ENCODE assay signal across 10 cellular contexts in the genomic region with DNA sequence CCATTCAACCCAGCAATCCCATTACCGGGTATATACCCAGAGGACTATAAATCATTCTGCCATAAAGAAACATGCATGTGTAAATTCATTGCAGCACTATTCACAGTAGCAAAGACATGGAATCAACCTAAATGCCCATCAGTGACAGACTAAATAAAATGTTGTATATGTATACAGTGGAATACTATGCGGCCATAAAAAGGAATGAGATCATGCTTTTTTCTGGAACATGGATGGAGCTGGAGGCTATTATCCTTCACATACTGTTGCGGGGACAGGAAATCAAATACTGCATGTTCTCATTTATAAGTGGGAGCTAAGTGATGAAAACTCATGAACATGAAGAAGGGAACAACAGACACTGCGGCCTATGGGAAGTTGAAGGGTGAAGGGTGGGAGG.
"Had no signal": no experiment of that assay in that cellular context is flagged by ENCODE, and none has a peak within 500 bp of the region (broad histone marks: within the 10 kb centered on the region; RNA-seq: fewer than 3 reads in every experiment).

No MANE protein-coding gene starts in this region.

- H3K4me1 Mint-ChIP-seq: H9 had no signal

- H3K4me3 ChIP-seq: GM23248 had no signal

- H2AFZ ChIP-seq: GM23248 had no signal

- H3K27ac ChIP-seq: GM23248, HL-60, KMS-11 had no signal

- H3K9ac ChIP-seq: GM23248, KMS-11 had no signal

- H3K27ac Mint-ChIP-seq: H9, HFFc6 had no signal

- H3K4me3 Mint-ChIP-seq: H9, HFFc6 had no signal

- H3K9me3 Mint-ChIP-seq: HFFc6 had no signal

- H3K4me2 ChIP-seq: KMS-11 had no signal

- DNase-seq: GM23248, GOT3, H9, HCEC 1CT, HFFc6, IMR-90, Karpas-422, KBM-7 had no signal
